ENCODE assay signal across 8 cellular contexts in the genomic region with DNA sequence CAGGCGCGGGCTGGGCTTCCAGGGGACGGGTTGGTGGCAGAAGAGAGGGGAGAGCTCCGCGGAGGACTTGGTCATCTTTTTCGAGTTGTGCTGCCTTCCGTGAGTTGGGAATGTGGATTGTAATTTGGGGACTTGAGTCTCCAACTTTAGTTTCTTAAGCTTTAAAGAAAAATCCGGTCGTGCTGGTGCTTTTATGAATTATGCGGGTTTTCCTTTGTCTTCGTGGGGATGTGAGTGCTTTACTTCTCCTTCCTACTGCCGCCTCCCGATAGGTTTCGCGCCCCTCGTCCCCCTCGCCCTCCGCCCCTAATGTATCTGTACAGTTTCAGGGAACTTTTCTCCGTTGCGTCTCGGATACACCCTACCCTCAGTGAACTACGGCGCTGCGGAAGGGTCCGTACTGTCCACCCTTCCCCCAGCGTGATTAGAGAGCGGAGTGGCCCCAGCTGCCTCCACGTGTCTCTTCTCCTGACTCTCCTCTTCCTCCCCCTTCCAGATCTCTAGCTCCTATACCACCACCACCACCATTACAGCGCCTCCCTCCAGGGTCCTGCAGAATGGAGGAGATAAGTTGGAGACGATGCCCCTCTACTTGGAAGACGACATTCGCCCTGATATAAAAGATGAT. TPM values are rescaled to one million over a fixed set of nuclear protein-coding genes. Genes with fewer than 3 reads are reported as not detected.
DNase-seq lines count a peak whose midpoint lies in the region; ATAC-seq lines count a peak whose summit lies in the region.

No MANE protein-coding gene starts in this region.

- peak overlapping the region; percentile 97 for H3K9ac ChIP-seq in NT2/D1 (ENCODE audit: insufficient read length, low read depth)
- H3K9ac ChIP-seq in mucosa of stomach (ENCODE audit: low read length) = peak overlapping the region; percentile 51

- no peaks in the 10 kb centered on the region for H3K27me3 ChIP-seq in NT2/D1 (ENCODE audit: insufficient read depth, insufficient read length)
- H3K27me3 ChIP-seq in ectodermal cell (ENCODE audit: control insufficient read depth, insufficient read depth, low read length, poor library complexity, severe bottlenecking) = no peaks in the 10 kb centered on the region
- H3K27me3 ChIP-seq in mucosa of stomach (ENCODE audit: control insufficient read depth, insufficient read depth, low read length) = no peaks in the 10 kb centered on the region

- H3K36me3 ChIP-seq in NT2/D1 (ENCODE audit: insufficient read depth, insufficient read length, low read length) (peaks cover 47% of the 10 kb centered on the region), ectodermal cell (ENCODE audit: control insufficient read depth, insufficient read depth, low read length) (peaks cover 20% of the 10 kb centered on the region), mucosa of stomach (ENCODE audit: control insufficient read depth, insufficient read depth, low read length) (no peaks in the 10 kb centered on the region)

- no peak overlapping the region for H3K27ac ChIP-seq in ectodermal cell (ENCODE audit: insufficient read depth, low read depth, low read length, poor library complexity, severe bottlenecking)

- H3K4me1 ChIP-seq in NT2/D1 (ENCODE audit: insufficient read depth, insufficient read length) (peaks cover 7% of the 10 kb centered on the region), ectodermal cell (ENCODE audit: control insufficient read depth, insufficient read depth, low read length) (peaks cover 33% of the 10 kb centered on the region), mucosa of stomach (ENCODE audit: control insufficient read depth, insufficient read depth, low read length) (peaks cover 33% of the 10 kb centered on the region)

- WGBS in ectodermal cell, 2 experiments = 0% methylated on average over 32 of the region's 32 CpGs

- H3K4me3 ChIP-seq in NT2/D1 (ENCODE audit: insufficient read length, low read depth) (peak overlapping the region; percentile 95), ectodermal cell (ENCODE audit: insufficient read depth, low read depth, low read length) (peak overlapping the region; percentile 96), mucosa of stomach (ENCODE audit: low read length) (peak overlapping the region; percentile 44)

- no peak for ATAC-seq in GM21529 (IDR thresholded peaks at IDR 0.05; ENCODE audit: unreplicated experiment)

- DNase-seq in NCI-H510A treated with DMSO at 0.1 percent for 48 hours (lab: John Stamatoyannopoulos, UW) (peak; percentile 34), NCI-H510A (lab: John Stamatoyannopoulos, UW) (no peak), NT2/D1 (ENCODE audit: low read depth, low spot score) (no peak), cortex of kidney (lab: John Stamatoyannopoulos, UW) (no peak), OCI-M2 (lab: John Stamatoyannopoulos, UW; ENCODE audit: unreplicated experiment) (no peak)

- H3K9me3 ChIP-seq in NT2/D1 (ENCODE audit: insufficient read depth, low read length) = no peaks in the 10 kb centered on the region
- no peaks in the 10 kb centered on the region for H3K9me3 ChIP-seq in ectodermal cell (ENCODE audit: control insufficient read depth, low read length)
- no peaks in the 10 kb centered on the region for H3K9me3 ChIP-seq in mucosa of stomach (ENCODE audit: control insufficient read depth, low read length)

RNA-seq across cellular contexts. Expression of gene SCD, which starts 0.6 kb away (rescaled TPM):
- polyA plus RNA-seq in ectodermal cell (2013, experiment 1 of 4) = 427 TPM
- 394 TPM for polyA plus RNA-seq in ectodermal cell (2013, experiment 2 of 4)
- 204 TPM for polyA plus RNA-seq in ectodermal cell (2013, experiment 3 of 4)
- 220 TPM for polyA plus RNA-seq in ectodermal cell (2013, experiment 4 of 4)

RNA-seq across cellular contexts. Expression of gene PKD2L1, which starts 17.7 kb away (rescaled TPM):
- not detected for polyA plus RNA-seq in ectodermal cell (2013, experiment 1 of 4)
- not detected for polyA plus RNA-seq in ectodermal cell (2013, experiment 2 of 4)
- not detected for polyA plus RNA-seq in ectodermal cell (2013, experiment 3 of 4)
- polyA plus RNA-seq in ectodermal cell (2013, experiment 4 of 4) = not detected

Comparison
In these comparisons a context has a peak if more than half of its experiments do, and no peak if none do; other contexts are left out.
1. H3K4me3 ChIP-seq: peak in every context shown above with its lines; median percentile 96 in ectodermal cell; 95 in NT2/D1; 44 in mucosa of stomach.